11 cellular contexts compared by ENCODE assay signal in the genomic region with DNA sequence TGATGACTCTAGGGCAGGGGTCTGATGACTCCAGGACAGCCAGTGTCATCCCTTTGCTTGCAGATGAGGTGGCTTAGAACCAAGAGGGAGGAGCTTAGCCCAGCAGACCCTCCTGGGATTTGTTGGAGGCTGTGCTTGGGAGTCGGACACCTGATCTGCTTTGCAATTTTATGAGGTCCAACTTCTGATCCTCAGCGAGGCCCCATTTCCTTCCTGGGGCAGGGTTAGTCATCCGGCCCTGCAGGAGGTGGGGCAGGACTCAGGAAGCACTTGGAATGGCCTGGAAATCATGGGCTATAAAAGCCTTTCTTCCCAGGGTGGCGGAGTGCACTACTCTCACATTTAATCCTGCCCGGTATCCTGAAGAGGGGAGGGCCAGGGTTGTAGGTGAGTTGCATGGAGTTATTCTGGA.
A peak's percentile ranks its signal among the peaks of the same experiment; 100 is the strongest.
DNase-seq lines count a peak whose midpoint lies in the region; ATAC-seq and TF ChIP-seq lines count a peak whose summit lies in the region.
"Had no signal": no experiment of that assay in that cellular context is flagged by ENCODE, and none has a peak within 500 bp of the region (broad histone marks: within the 10 kb centered on the region; RNA-seq: fewer than 3 reads in every experiment).

No MANE protein-coding gene starts in this region.

- H3K4me3 Mint-ChIP-seq in endodermal cell = no peak overlapping the region

- H3K4me3 ChIP-seq in endodermal cell (ENCODE audit: low read length) (no peak overlapping the region), spleen (no peak overlapping the region)

- H3K27me3 ChIP-seq in endodermal cell (ENCODE audit: control insufficient read depth, insufficient read depth, low read length, poor library complexity, severe bottlenecking) (no peaks in the 10 kb centered on the region), spleen (replicated peaks in 1 of 7) (no peaks in the 10 kb centered on the region)

- peaks cover 11% of the 10 kb centered on the region for H3K36me3 Mint-ChIP-seq in endodermal cell (ENCODE audit: low read depth)

- no peaks in the 10 kb centered on the region for H3K9me3 ChIP-seq in endodermal cell (ENCODE audit: control insufficient read depth, low read length)
- no peaks in the 10 kb centered on the region for H3K9me3 ChIP-seq in spleen

- peaks cover 1% of the 10 kb centered on the region for H3K27me3 Mint-ChIP-seq in endodermal cell (ENCODE audit: insufficient read depth)

- no peak for TF ChIP-seq POLR2A in spleen (IDR thresholded peaks at IDR 0.05)

- no peak overlapping the region for H3K9ac ChIP-seq in endodermal cell (ENCODE audit: extremely low read depth, low read length, poor library complexity, severe bottlenecking)

- no peaks in the 10 kb centered on the region for H3K9me3 Mint-ChIP-seq in endodermal cell

- peaks cover 31% of the 10 kb centered on the region for H3K4me1 Mint-ChIP-seq in endodermal cell

- H3K36me3 ChIP-seq in endodermal cell (ENCODE audit: control insufficient read depth, insufficient read depth, low read length) = no peaks in the 10 kb centered on the region
- peaks cover 0 to 10% (median 0%) of the 10 kb centered on the region in 6 donors for H3K36me3 ChIP-seq in spleen

- intact Hi-C loops in spleen (cut with DNase I; ENCODE audit: low total_unique reads) = no loop called here

- H3K4me1 ChIP-seq in endodermal cell (ENCODE audit: control insufficient read depth, insufficient read depth, low read length) = peaks cover 8% of the 10 kb centered on the region
- H3K4me1 ChIP-seq in spleen = peaks cover 4 to 42% (median 15%) of the 10 kb centered on the region in 6 donors

- ATAC-seq in left lobe of liver = no peak
- ATAC-seq: stimulated activated naive CD8-positive, alpha-beta T cell treated with anti-CD3 and anti-CD28 coated beads, Interleukin-15, Interleukin-2, amounts not matched to agents 100 U/mL and 50 U/mL, for 24 hours had no signal

- H3K27ac ChIP-seq in endodermal cell (ENCODE audit: low read depth, low read length) (no peak overlapping the region), spleen (peak overlapping the region in 1 of 8 donors; percentile 9)

- no peak overlapping the region for H3K27ac Mint-ChIP-seq in endodermal cell

- no peak for TF ChIP-seq CTCF in endodermal cell (conservative IDR thresholded peaks at IDR 0.05)
- no peak for TF ChIP-seq CTCF in spleen (IDR thresholded peaks at IDR 0.05 in 8 of 11, conservative IDR thresholded peaks at IDR 0.05 in 3 of 11)

- WGBS in endodermal cell (ENCODE audit: insufficient coverage in 1 of 2, insufficient read length in 1 of 2), 2 experiments = 67 to 83% methylated on average over 3 to 5 of the region's 5 CpGs
- WGBS in spleen, 5 donors = 33 to 42% (median 37%) methylated on average over 4 to 5 of the region's 5 CpGs

- DNase-seq in NCI-H510A (lab: John Stamatoyannopoulos, UW) (peak; percentile 32), NCI-H510A treated with DMSO at 0.1 percent for 48 hours (lab: John Stamatoyannopoulos, UW) (no peak), NCI-H69 (lab: John Stamatoyannopoulos, UW) (peak; percentile 95), endodermal cell (peak; percentile 63), spleen (peak; percentile 28), left lobe of liver (ENCODE audit: low spot score) (no peak)
- no peak for DNase-seq in activated naive CD4-positive, alpha-beta T cell treated with anti-CD3 and anti-CD28 coated beads, Interleukin-2, amount 50 U/mL, for 16 hours
- no peak for DNase-seq in effector CD8-positive, alpha-beta T cell (lab: John Stamatoyannopoulos, UW)
- DNase-seq: activated CD8-positive, alpha-beta memory T cell treated with anti-CD3 and anti-CD28 coated beads, Interleukin-2, amount 50 U/mL, for 4 hours; NCI-H1436; stimulated activated naive CD8-positive, alpha-beta T cell treated with anti-CD3 and anti-CD28 coated beads, Interleukin-15, Interleukin-2, amounts not matched to agents 100 U/mL and 50 U/mL, for 24 hours had no signal

Comparison
In these comparisons a context has a peak if more than half of its experiments do, and no peak if none do; other contexts are left out.
1. DNase-seq: peak in NCI-H510A (single experiment), NCI-H69 (single experiment), endodermal cell (single experiment) and spleen (single experiment); none in NCI-H510A treated with DMSO at 0.1 percent for 48 hours (single experiment), activated naive CD4-positive, alpha-beta T cell treated with anti-CD3 and anti-CD28 coated beads, Interleukin-2, amount 50 U/mL, for 16 hours (single experiment), left lobe of liver (single experiment) and effector CD8-positive, alpha-beta T cell (single experiment).